30 cellular contexts compared by ENCODE assay signal in the genomic region with DNA sequence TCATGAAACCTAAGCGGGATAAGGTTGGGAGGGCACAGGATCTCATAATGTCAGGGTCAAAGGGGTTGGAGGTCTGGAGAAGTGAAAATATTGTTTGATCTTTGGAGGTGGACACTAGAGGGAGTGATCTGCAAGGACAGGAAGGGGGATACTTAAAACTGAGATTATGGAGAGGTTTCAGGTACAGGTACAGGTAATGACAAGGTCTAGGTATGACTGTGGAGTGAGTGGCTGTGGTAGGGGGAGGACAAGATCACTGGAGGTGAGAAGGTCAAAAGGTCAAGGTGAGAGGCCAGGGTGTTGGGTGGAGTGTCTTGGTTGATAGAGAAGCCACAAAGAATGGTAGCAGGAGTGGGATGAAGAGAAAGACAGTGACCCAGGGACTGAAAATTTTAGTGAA. TPM values are rescaled to one million over a fixed set of nuclear protein-coding genes. Genes with fewer than 3 reads are reported as not detected.
DNase-seq lines count a peak whose midpoint lies in the region; ATAC-seq and TF ChIP-seq lines count a peak whose summit lies in the region.
"Had no signal": no experiment of that assay in that cellular context is flagged by ENCODE, and none has a peak within 500 bp of the region (broad histone marks: within the 10 kb centered on the region; RNA-seq: fewer than 3 reads in every experiment).

No MANE protein-coding gene starts in this region.

- no peak overlapping the region for H2AFZ ChIP-seq in Loucy (ENCODE audit: low read length)

- H3K4me1 Mint-ChIP-seq in activated naive CD8-positive, alpha-beta T cell treated with anti-CD3 and anti-CD28 coated beads, Interleukin-2, amount 50 U/mL, for 24 hours = peaks cover 33% of the 10 kb centered on the region
- peaks cover 38% of the 10 kb centered on the region for H3K4me1 Mint-ChIP-seq in activated naive CD8-positive, alpha-beta T cell treated with anti-CD3 and anti-CD28 coated beads for 36 hours

- DNase-seq in activated naive CD8-positive, alpha-beta T cell treated with anti-CD3 and anti-CD28 coated beads, Interleukin-2, amount 50 U/mL, for 24 hours = no peak
- DNase-seq in activated naive CD8-positive, alpha-beta T cell treated with anti-CD3 and anti-CD28 coated beads for 36 hours = no peak
- DNase-seq in brain microvascular endothelial cell (no peak), NCI-H510A (lab: John Stamatoyannopoulos, UW) (no peak), NCI-H82 treated with DMSO at 0.1 percent for 48 hours (lab: John Stamatoyannopoulos, UW; ENCODE audit: unreplicated experiment) (no peak)
- DNase-seq: activated CD4-positive, alpha-beta T cell treated with anti-CD3 and anti-CD28 coated beads, Interleukin-2, amount 50 U/mL, for 1 hour; activated CD4-positive, CD25-positive, alpha-beta regulatory T cell; activated CD8-positive, alpha-beta memory T cell treated with anti-CD3 and anti-CD28 coated beads, Interleukin-2, amount 10 ng/mL, durations not matched to agents 7 days and 5 days; activated naive CD4-positive, alpha-beta T cell treated with anti-CD3 and anti-CD28 coated beads, Interleukin-2, amount 50 U/mL, for 16 hours; AML-193; anterior cingulate cortex; CD4-positive, CD25-positive, alpha-beta regulatory T cell; colonic mucosa; effector memory CD8-positive, alpha-beta T cell; H7; heart right ventricle; IMR-90; NCI-H2107; NCI-H446; NCI-H82; ovary; RPMI8226; stimulated activated CD4-positive, alpha-beta T cell treated with anti-CD3 and anti-CD28 coated beads, Interleukin-15, amount 100 ng/mL, for 24 hours; testis had no signal

- in situ Hi-C loops in brain microvascular endothelial cell (cut with HindIII; ENCODE audit: low pct_ligation_motif_present, low sequenced_read_pairs) = no loop called here

- no peak overlapping the region for H3K9ac ChIP-seq in Loucy (ENCODE audit: low read depth, low read length, poor library complexity, severe bottlenecking)

- H3F3A ChIP-seq in Loucy (ENCODE audit: low read depth) = no peaks in the 10 kb centered on the region

- no peak overlapping the region for H3K27ac ChIP-seq in brain microvascular endothelial cell
- H3K27ac ChIP-seq: colonic mucosa, heart right ventricle, ovary, testis had no signal

- H3K4me1 ChIP-seq in Loucy (ENCODE audit: insufficient read depth, low read length, poor library complexity, severe bottlenecking) = peaks cover 3% of the 10 kb centered on the region
- H3K4me1 ChIP-seq: colonic mucosa had no signal

- no peaks in the 10 kb centered on the region for H3K9me3 Mint-ChIP-seq in activated naive CD8-positive, alpha-beta T cell treated with anti-CD3 and anti-CD28 coated beads, Interleukin-2, amount 50 U/mL, for 24 hours
- H3K9me3 Mint-ChIP-seq in activated naive CD8-positive, alpha-beta T cell treated with anti-CD3 and anti-CD28 coated beads for 36 hours = no peaks in the 10 kb centered on the region
- H3K9me3 Mint-ChIP-seq: effector memory CD8-positive, alpha-beta T cell; neural crest cell had no signal

- TF ChIP-seq CTCF in Loucy (conservative IDR thresholded peaks at IDR 0.05; ENCODE audit: low read length) (peak; percentile 34; the same call in 1 of the 2 replicates), brain microvascular endothelial cell (IDR thresholded peaks at IDR 0.05; ENCODE audit: low read depth, low read length, missing control alignments) (peak; percentile 14)

- H4K20me1 ChIP-seq in Loucy (ENCODE audit: insufficient read depth, low read length, poor library complexity, severe bottlenecking) = no peaks in the 10 kb centered on the region

- no peaks in the 10 kb centered on the region for H3K9me2 ChIP-seq in Loucy (replicated peaks; ENCODE audit: low read depth, low read length)

- no peaks in the 10 kb centered on the region for H3K9me3 ChIP-seq in Loucy (ENCODE audit: insufficient read depth, low read depth, low read length)
- H3K9me3 ChIP-seq: colonic mucosa, heart right ventricle, ovary, testis had no signal

- no peaks in the 10 kb centered on the region for H3K79me2 ChIP-seq in Loucy (ENCODE audit: insufficient read depth, low read length)

- H3K36me3 Mint-ChIP-seq in activated naive CD8-positive, alpha-beta T cell treated with anti-CD3 and anti-CD28 coated beads, Interleukin-2, amount 50 U/mL, for 24 hours (ENCODE audit: low read depth) = no peaks in the 10 kb centered on the region
- peaks cover 1% of the 10 kb centered on the region for H3K36me3 Mint-ChIP-seq in activated naive CD8-positive, alpha-beta T cell treated with anti-CD3 and anti-CD28 coated beads for 36 hours
- H3K36me3 Mint-ChIP-seq: activated CD8-positive, alpha-beta memory T cell treated with anti-CD3 and anti-CD28 coated beads, Interleukin-2, amount 10 ng/mL, durations not matched to agents 7 days and 5 days; CD4-positive, CD25-positive, alpha-beta regulatory T cell; stimulated activated memory B cell treated with anti-CD40 and anti-IgM and Interleukin-4, amounts not matched to agents 10 μg/mL and 1 μg/mL and 100 μg/mL, for 72 hours had no signal

- H3K27ac Mint-ChIP-seq in activated naive CD8-positive, alpha-beta T cell treated with anti-CD3 and anti-CD28 coated beads, Interleukin-2, amount 50 U/mL, for 24 hours = peak overlapping the region; percentile 9
- no peak overlapping the region for H3K27ac Mint-ChIP-seq in activated naive CD8-positive, alpha-beta T cell treated with anti-CD3 and anti-CD28 coated beads for 36 hours
- H3K27ac Mint-ChIP-seq: activated CD8-positive, alpha-beta memory T cell treated with anti-CD3 and anti-CD28 coated beads, Interleukin-2, amount 10 ng/mL, durations not matched to agents 7 days and 5 days; effector memory CD8-positive, alpha-beta T cell had no signal

- H3K4me3 ChIP-seq in Loucy (ENCODE audit: low read length, poor library complexity, severe bottlenecking) (no peak overlapping the region), brain microvascular endothelial cell (ENCODE audit: low read depth, low read length) (no peak overlapping the region)
- H3K4me3 ChIP-seq: colonic mucosa, heart right ventricle, ovary, testis had no signal

- no peak for ATAC-seq in activated naive CD8-positive, alpha-beta T cell treated with anti-CD3 and anti-CD28 coated beads, Interleukin-2, amount 50 U/mL, for 24 hours
- ATAC-seq in SK-N-SH treated with all-trans-retinoic acid at 6 μM for 48 hours (no peak), HG02588 (IDR thresholded peaks at IDR 0.05; ENCODE audit: unreplicated experiment) (no peak)
- ATAC-seq: activated CD8-positive, alpha-beta memory T cell treated with anti-CD3 and anti-CD28 coated beads, Interleukin-2, amount 10 ng/mL, durations not matched to agents 7 days and 5 days; effector memory CD8-positive, alpha-beta T cell; esophagus mucosa; heart right ventricle; stimulated activated memory B cell treated with anti-CD40 and anti-IgM and Interleukin-4, amounts not matched to agents 10 μg/mL and 1 μg/mL and 100 μg/mL, for 72 hours had no signal

- H3K4me2 ChIP-seq in Loucy (ENCODE audit: low read depth, low read length, poor library complexity, severe bottlenecking) = no peak overlapping the region

- H3K36me3 ChIP-seq in Loucy (ENCODE audit: insufficient read depth, low read length) = no peaks in the 10 kb centered on the region
- H3K36me3 ChIP-seq in brain microvascular endothelial cell (replicated peaks) = no peaks in the 10 kb centered on the region
- H3K36me3 ChIP-seq: colonic mucosa, heart right ventricle, ovary had no signal

- H3K27me3 ChIP-seq in Loucy (ENCODE audit: insufficient read depth, low read length, poor library complexity, severe bottlenecking) = no peaks in the 10 kb centered on the region
- H3K27me3 ChIP-seq in brain microvascular endothelial cell (replicated peaks) = no peaks in the 10 kb centered on the region
- H3K27me3 ChIP-seq: colonic mucosa, heart right ventricle, ovary, testis had no signal

- H3K27me3 Mint-ChIP-seq in activated naive CD8-positive, alpha-beta T cell treated with anti-CD3 and anti-CD28 coated beads, Interleukin-2, amount 50 U/mL, for 24 hours = peaks cover 3% of the 10 kb centered on the region
- no peaks in the 10 kb centered on the region for H3K27me3 Mint-ChIP-seq in activated naive CD8-positive, alpha-beta T cell treated with anti-CD3 and anti-CD28 coated beads for 36 hours
- H3K27me3 Mint-ChIP-seq: stimulated activated memory B cell treated with anti-CD40 and anti-IgM and Interleukin-4, amounts not matched to agents 10 μg/mL and 1 μg/mL and 100 μg/mL, for 72 hours had no signal

- H3K4me3 Mint-ChIP-seq in activated naive CD8-positive, alpha-beta T cell treated with anti-CD3 and anti-CD28 coated beads, Interleukin-2, amount 50 U/mL, for 24 hours = no peak overlapping the region
- no peak overlapping the region for H3K4me3 Mint-ChIP-seq in activated naive CD8-positive, alpha-beta T cell treated with anti-CD3 and anti-CD28 coated beads for 36 hours
- H3K4me3 Mint-ChIP-seq: activated CD8-positive, alpha-beta memory T cell treated with anti-CD3 and anti-CD28 coated beads, Interleukin-2, amount 10 ng/mL, durations not matched to agents 7 days and 5 days; CD4-positive, CD25-positive, alpha-beta regulatory T cell; effector memory CD8-positive, alpha-beta T cell; neural crest cell; stimulated activated memory B cell treated with anti-CD40 and anti-IgM and Interleukin-4, amounts not matched to agents 10 μg/mL and 1 μg/mL and 100 μg/mL, for 72 hours had no signal

TF ChIP-seq in SK-N-SH treated with all-trans-retinoic acid at 6 μM for 48 hours, 23 proteins besides CTCF, POLR2A, EP300 and RAD21 (continues in another document):
- TF ChIP-seq OSR1 (CRISPR knock-in tag; IDR thresholded peaks at IDR 0.05) = no peak
- TF ChIP-seq BACH2 (CRISPR knock-in tag; IDR thresholded peaks at IDR 0.05; ENCODE audit: borderline replicate concordance) = no peak

RNA-seq across cellular contexts. Expression of a gene that starts 16.8 kb away (rescaled TPM):
- total RNA-seq in activated naive CD8-positive, alpha-beta T cell treated with anti-CD3 and anti-CD28 coated beads for 36 hours = 1 to 10 TPM in 1 of 2 experiments, under 1 TPM in 1; 0.88 to 1.3 TPM

RNA-seq across cellular contexts. Expression of a gene that starts 48.2 kb away (rescaled TPM):
- total RNA-seq in activated naive CD8-positive, alpha-beta T cell treated with anti-CD3 and anti-CD28 coated beads for 36 hours = 10 to 100 TPM; 68.4 to 71.3 TPM

RNA-seq across cellular contexts. Expression of a gene that starts 50.7 kb away (rescaled TPM):
- total RNA-seq in activated naive CD8-positive, alpha-beta T cell treated with anti-CD3 and anti-CD28 coated beads for 36 hours = 10 to 100 TPM; 56.4 to 56.9 TPM

RNA-seq across cellular contexts. Expression of a gene that starts 56.6 kb away (rescaled TPM):
- total RNA-seq in activated naive CD8-positive, alpha-beta T cell treated with anti-CD3 and anti-CD28 coated beads for 36 hours = 10 to 100 TPM in 1 of 2 experiments, 1 to 10 TPM in 1; 9.6 to 11.5 TPM
